In the genomic region with DNA sequence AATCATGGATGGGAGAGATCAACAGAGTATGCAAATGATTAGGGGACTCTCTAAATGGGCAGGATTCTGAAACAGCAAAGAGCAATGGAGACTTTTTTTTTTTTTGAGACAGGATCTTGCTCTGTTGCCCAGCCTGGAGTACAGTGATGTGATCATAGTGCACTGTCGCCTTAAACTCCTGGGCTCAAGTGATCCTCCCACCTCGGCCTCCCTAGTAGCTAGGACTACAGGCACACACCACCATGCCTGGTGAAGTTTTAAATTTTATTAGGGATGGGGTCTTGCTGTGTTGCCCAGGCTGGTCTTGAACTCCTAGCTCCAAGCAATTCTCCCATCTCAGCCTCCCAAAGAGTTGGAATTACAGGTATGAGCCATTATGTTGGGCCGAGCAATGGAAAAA, we compare ENCODE assay signal across 3 cellular contexts.
"Had no signal": no experiment of that assay in that cellular context is flagged by ENCODE, and none has a peak within 500 bp of the region (broad histone marks: within the 10 kb centered on the region; RNA-seq: fewer than 3 reads in every experiment).

No MANE protein-coding gene starts in this region.

- ATAC-seq: GM12878 had no signal

- H3K4me3 ChIP-seq: GM12878 had no signal

- DNase-seq: GDM1, GF-D8 had no signal
